9 cellular contexts compared by ENCODE assay signal in the genomic region with DNA sequence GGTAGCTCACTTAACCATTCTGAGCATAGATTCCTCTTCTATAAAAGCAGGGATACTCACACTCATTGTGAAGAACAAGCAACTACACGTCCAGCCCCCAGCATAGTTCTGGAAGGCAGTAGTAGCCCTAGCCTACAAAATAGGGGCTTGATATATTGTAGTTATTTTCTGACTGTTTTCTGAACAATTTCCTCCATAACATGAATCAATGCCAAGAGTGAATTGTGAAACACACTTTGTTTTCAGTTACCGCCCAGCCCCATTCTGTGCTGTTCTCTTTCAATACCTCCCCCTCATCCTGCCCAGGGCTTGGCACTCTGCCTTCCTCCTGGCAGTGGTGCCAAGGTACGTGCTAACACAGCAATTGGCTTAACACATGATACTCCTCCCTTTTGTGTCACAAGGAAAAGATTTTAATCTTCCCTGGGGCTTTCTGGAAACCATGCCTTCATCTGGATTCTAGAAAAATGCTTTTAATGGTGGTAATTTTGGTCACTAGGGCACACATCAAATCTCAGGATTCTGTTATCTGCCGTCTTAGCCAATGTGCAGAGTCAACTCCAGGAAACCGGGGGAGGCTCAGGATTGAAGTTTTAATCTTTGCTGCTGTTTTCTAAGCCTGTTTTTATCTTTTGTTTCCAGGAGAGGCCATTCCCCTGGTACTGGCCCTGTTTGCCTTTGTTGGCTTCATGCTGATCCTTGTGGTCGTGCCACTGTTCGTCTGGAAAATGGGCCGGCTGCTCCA. TPM values are rescaled to one million over a fixed set of nuclear protein-coding genes. Genes with fewer than 3 reads are reported as not detected.
DNase-seq lines count a peak whose midpoint lies in the region; ATAC-seq lines count a peak whose summit lies in the region.
"Had no signal": no experiment of that assay in that cellular context is flagged by ENCODE, and none has a peak within 500 bp of the region (broad histone marks: within the 10 kb centered on the region; RNA-seq: fewer than 3 reads in every experiment).

No MANE protein-coding gene starts in this region.

- no peaks in the 10 kb centered on the region for H3K36me3 Mint-ChIP-seq in activated CD4-positive, alpha-beta T cell treated with anti-CD3 and anti-CD28 coated beads for 36 hours (ENCODE audit: low read depth)
- no peaks in the 10 kb centered on the region for H3K36me3 Mint-ChIP-seq in activated T-helper 17 cell treated with anti-CD3 and anti-CD28 coated beads, Interleukin-2, amount 50 U/mL, for 72 hours (ENCODE audit: low read depth)

- ATAC-seq in activated CD4-positive, alpha-beta T cell treated with anti-CD3 and anti-CD28 coated beads for 36 hours: peak; percentile 96
- peak; percentile 89 for ATAC-seq in activated T-helper 17 cell treated with anti-CD3 and anti-CD28 coated beads, Interleukin-2, amount 50 U/mL, for 72 hours (replicated peaks)
- peak; percentile 95 for ATAC-seq in left ventricle myocardium superior
- ATAC-seq in GM18502 (IDR thresholded peaks at IDR 0.05; ENCODE audit: poor library complexity, unreplicated experiment): no peak

- H3K27me3 Mint-ChIP-seq in activated CD4-positive, alpha-beta T cell treated with anti-CD3 and anti-CD28 coated beads for 36 hours: no peaks in the 10 kb centered on the region
- no peaks in the 10 kb centered on the region for H3K27me3 Mint-ChIP-seq in activated T-helper 17 cell treated with anti-CD3 and anti-CD28 coated beads, Interleukin-2, amount 50 U/mL, for 72 hours

- H3K4me1 Mint-ChIP-seq in activated CD4-positive, alpha-beta T cell treated with anti-CD3 and anti-CD28 coated beads for 36 hours: peaks cover 10% of the 10 kb centered on the region
- H3K4me1 Mint-ChIP-seq in activated T-helper 17 cell treated with anti-CD3 and anti-CD28 coated beads, Interleukin-2, amount 50 U/mL, for 72 hours: peaks cover 5% of the 10 kb centered on the region
- H3K4me1 Mint-ChIP-seq: neural crest cell had no signal

- DNase-seq in activated CD4-positive, alpha-beta T cell treated with anti-CD3 and anti-CD28 coated beads for 36 hours: peak; percentile 60
- no peak for DNase-seq in activated CD4-positive, alpha-beta T cell treated with anti-CD3 and anti-CD28 coated beads for 1 hour
- DNase-seq in left ventricle myocardium superior (peak; percentile 85), superior temporal gyrus (ENCODE audit: extremely low spot score) (peak; percentile 82), NCI-H510A (lab: John Stamatoyannopoulos, UW) (no peak)
- DNase-seq in activated effector memory CD4-positive, alpha-beta T cell treated with Interleukin-2 at 50 U/mL for 16 hours: no peak

- H3K4me3 Mint-ChIP-seq in activated CD4-positive, alpha-beta T cell treated with anti-CD3 and anti-CD28 coated beads for 36 hours: no peak overlapping the region
- peak overlapping the region; percentile 31 for H3K4me3 Mint-ChIP-seq in activated T-helper 17 cell treated with anti-CD3 and anti-CD28 coated beads, Interleukin-2, amount 50 U/mL, for 72 hours
- H3K4me3 Mint-ChIP-seq: neural crest cell had no signal

- intact Hi-C loops in activated CD4-positive, alpha-beta T cell treated with anti-CD3 and anti-CD28 coated beads for 36 hours (cut with DNase I, micrococcal nuclease): no loop called here
- intact Hi-C loops in left ventricle myocardium superior (cut with micrococcal nuclease): no loop called here

- POLR2A ChIA-PET in activated CD4-positive, alpha-beta T cell treated with anti-CD3 and anti-CD28 coated beads for 36 hours (lab: Charles Lee): interaction anchor here (0.6 kb wide), 1 partner anchor 132 kb away, joined by 9 read pairs; no protein-coding TSS in a partner anchor

- peak overlapping the region; percentile 30 for H3K27ac Mint-ChIP-seq in activated CD4-positive, alpha-beta T cell treated with anti-CD3 and anti-CD28 coated beads for 36 hours
- peak overlapping the region; percentile 78 for H3K27ac Mint-ChIP-seq in activated T-helper 17 cell treated with anti-CD3 and anti-CD28 coated beads, Interleukin-2, amount 50 U/mL, for 72 hours

- no peaks in the 10 kb centered on the region for H3K9me3 Mint-ChIP-seq in activated CD4-positive, alpha-beta T cell treated with anti-CD3 and anti-CD28 coated beads for 36 hours (ENCODE audit: low read depth)
- H3K9me3 Mint-ChIP-seq in activated T-helper 17 cell treated with anti-CD3 and anti-CD28 coated beads, Interleukin-2, amount 50 U/mL, for 72 hours: no peaks in the 10 kb centered on the region
- H3K9me3 Mint-ChIP-seq: neural crest cell had no signal

- CTCF ChIA-PET in activated CD4-positive, alpha-beta T cell treated with anti-CD3 and anti-CD28 coated beads for 36 hours (lab: Charles Lee): no interaction called here

RNA-seq across cellular contexts. Expression of gene IL20RB, which starts 37.2 kb away (rescaled TPM):
- 1 to 10 TPM in 1 of 2 experiments, under 1 TPM in 1; 0.93 to 1.1 TPM for total RNA-seq in activated CD4-positive, alpha-beta T cell treated with anti-CD3 and anti-CD28 coated beads for 36 hours
- total RNA-seq in activated T-helper 17 cell treated with anti-CD3 and anti-CD28 coated beads, Interleukin-2, amount 50 U/mL, for 72 hours: 1 to 10 TPM; 1.6 to 3.7 TPM
- total RNA-seq in left ventricle myocardium superior: 0.12 TPM

Comparison
In these comparisons a context has a peak if more than half of its experiments do, and no peak if none do; other contexts are left out.
1. DNase-seq: peak in activated CD4-positive, alpha-beta T cell treated with anti-CD3 and anti-CD28 coated beads for 36 hours (single experiment), left ventricle myocardium superior (single experiment) and superior temporal gyrus (single experiment); none in activated CD4-positive, alpha-beta T cell treated with anti-CD3 and anti-CD28 coated beads for 1 hour (single experiment), NCI-H510A (single experiment) and activated effector memory CD4-positive, alpha-beta T cell treated with Interleukin-2 at 50 U/mL for 16 hours (single experiment).